Comparison of ENCODE assay signal across 12 cellular contexts in the genomic region with DNA sequence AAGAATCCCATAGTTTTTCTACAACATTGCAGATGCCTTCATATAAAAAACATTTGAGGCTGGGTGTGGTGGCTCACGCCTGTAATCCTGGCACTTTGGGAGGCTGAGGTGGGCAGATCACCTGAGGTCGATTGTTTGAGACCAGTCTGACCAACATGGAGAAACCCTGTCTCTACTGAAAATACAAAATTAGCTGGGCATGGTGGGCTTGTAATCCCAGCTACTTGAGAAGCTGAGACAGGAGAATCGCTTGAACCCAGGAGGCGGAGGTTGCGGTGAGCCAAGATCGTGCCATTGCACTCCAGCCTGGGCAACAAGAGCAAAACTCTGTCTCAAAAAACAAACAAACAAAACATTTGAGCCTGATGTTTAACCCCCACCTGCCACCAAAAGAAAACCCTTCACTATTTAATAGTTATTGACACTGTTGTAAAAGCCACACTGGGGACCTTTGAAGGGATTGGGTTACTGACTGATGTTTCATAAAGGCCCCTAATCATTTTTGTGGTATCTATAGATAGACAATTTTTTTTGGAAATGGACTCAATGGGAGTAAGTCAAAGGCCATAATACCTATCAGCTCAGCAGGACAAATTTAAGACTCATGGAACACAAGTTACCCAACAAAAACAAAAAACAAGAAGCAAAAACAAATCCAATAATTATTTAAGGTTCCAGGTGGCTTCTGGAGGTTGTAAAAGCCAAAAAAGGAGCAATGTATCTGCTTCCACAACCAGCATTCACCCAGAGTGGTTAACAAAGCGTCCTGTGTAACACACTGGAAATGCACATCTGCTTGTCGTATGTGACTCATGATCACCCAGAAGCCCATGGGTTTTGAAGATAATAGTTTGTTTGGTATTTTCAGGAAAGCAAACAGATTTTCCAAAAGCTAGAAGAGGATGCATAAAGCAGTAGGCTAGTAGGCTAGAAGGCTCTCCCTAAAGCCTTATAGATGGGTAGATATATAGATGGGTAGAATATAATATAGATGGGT. TPM values are rescaled to one million over a fixed set of nuclear protein-coding genes. Genes with fewer than 3 reads are reported as not detected.
DNase-seq lines count a peak whose midpoint lies in the region; ATAC-seq, FAIRE-seq and TF ChIP-seq lines count a peak whose summit lies in the region.
"Had no signal": no experiment of that assay in that cellular context is flagged by ENCODE, and none has a peak within 500 bp of the region (broad histone marks: within the 10 kb centered on the region; RNA-seq: fewer than 3 reads in every experiment).

No MANE protein-coding gene starts in this region.

- H3K27ac Mint-ChIP-seq in activated naive CD4-positive, alpha-beta T cell treated with anti-CD3 and anti-CD28 coated beads, Interleukin-2, amount 50 U/mL, for 24 hours, result peak overlapping the region; percentile 87
- H3K27ac Mint-ChIP-seq: naive B cell had no signal

- H3K4me3 ChIP-seq in Panc1 (ENCODE audit: low read depth in 2 of 2, low read length in 2 of 2), result no peak overlapping the region
- H3K4me3 ChIP-seq in psoas muscle, result no peak overlapping the region

- peaks cover 74% of the 10 kb centered on the region for H3K4me1 Mint-ChIP-seq in activated naive CD4-positive, alpha-beta T cell treated with anti-CD3 and anti-CD28 coated beads, Interleukin-2, amount 50 U/mL, for 24 hours

- TF ChIP-seq CTCF in Panc1 (IDR thresholded peaks at IDR 0.05) (no peak), psoas muscle (IDR thresholded peaks at IDR 0.05) (no peak)

- H3K27ac ChIP-seq in Panc1 (ENCODE audit: low read length), result no peak overlapping the region
- peak overlapping the region; percentile 85 for H3K27ac ChIP-seq in epithelial cell of prostate
- H3K27ac ChIP-seq in psoas muscle, result no peak overlapping the region
- H3K27ac ChIP-seq: WERI-Rb-1 had no signal

- peaks cover 6% of the 10 kb centered on the region for H3K4me1 ChIP-seq in Panc1 (ENCODE audit: control insufficient read depth, insufficient read depth, low read length)
- H3K4me1 ChIP-seq in psoas muscle, result no peaks in the 10 kb centered on the region

- no peak for DNase-seq in activated naive CD4-positive, alpha-beta T cell treated with anti-CD3 and anti-CD28 coated beads, Interleukin-2, amount 50 U/mL, for 16 hours
- no peak for DNase-seq in Panc1 (ENCODE audit: low read depth, low spot score)
- no peak for DNase-seq in epithelial cell of prostate (ENCODE audit: low read depth, low spot score)
- peak; percentile 62 for DNase-seq in urothelium cell line (ENCODE audit: low spot score)
- DNase-seq in activated effector memory CD4-positive, alpha-beta T cell treated with Interleukin-2 at 50 U/mL for 16 hours, result no peak
- no peak for DNase-seq in effector CD4-positive, alpha-beta T cell
- DNase-seq in psoas muscle, result no peak
- DNase-seq: amniotic stem cell, naive B cell, WERI-Rb-1 had no signal

- in situ Hi-C loops in Panc1 (cut with HindIII; ENCODE audit: low pct_unique_long_range_greater_than_20kb, low sequenced_read_pairs), result no loop called here

- ATAC-seq in Panc1 (0 out of 2 replicates have a peak, but pooled peaks have one; percentile 7), psoas muscle (no peak)

- intact Hi-C loops in Panc1 (cut with micrococcal nuclease; ENCODE audit: unreplicated experiment) (no loop called here), psoas muscle (cut with DNase I) (no loop called here)

- FAIRE-seq in urothelium cell line (lab: Jason Lieb, UNC), result no peak
- FAIRE-seq: endometrium had no signal

- H3K9me3 Mint-ChIP-seq in activated naive CD4-positive, alpha-beta T cell treated with anti-CD3 and anti-CD28 coated beads, Interleukin-2, amount 50 U/mL, for 24 hours, result no peaks in the 10 kb centered on the region

- CTCF ChIA-PET in Panc1 (lab: Charles Lee), result no interaction called here

- H3K4me3 Mint-ChIP-seq in activated naive CD4-positive, alpha-beta T cell treated with anti-CD3 and anti-CD28 coated beads, Interleukin-2, amount 50 U/mL, for 24 hours, result peak overlapping the region; percentile 65
- H3K4me3 Mint-ChIP-seq: naive B cell had no signal

- H3K27me3 ChIP-seq in Panc1 (ENCODE audit: control insufficient read depth, insufficient read depth, low read length) (no peaks in the 10 kb centered on the region), psoas muscle (ENCODE audit: insufficient read depth in 3 of 3, low read length in 2 of 3) (no peaks in the 10 kb centered on the region)

- peaks cover 6% of the 10 kb centered on the region for H3K27me3 Mint-ChIP-seq in activated naive CD4-positive, alpha-beta T cell treated with anti-CD3 and anti-CD28 coated beads, Interleukin-2, amount 50 U/mL, for 24 hours

- H3K36me3 ChIP-seq in Panc1 (ENCODE audit: control insufficient read depth, insufficient read depth, low read length) (no peaks in the 10 kb centered on the region), psoas muscle (ENCODE audit: insufficient read depth in 1 of 2, low read depth in 1 of 2) (no peaks in the 10 kb centered on the region)
- H3K36me3 ChIP-seq: WERI-Rb-1 had no signal

- H3K9me3 ChIP-seq in Panc1 (ENCODE audit: control insufficient read depth, insufficient read depth, low read depth, low read length) (no peaks in the 10 kb centered on the region), psoas muscle (no peaks in the 10 kb centered on the region)

- no TSS peak for BruUV-seq in Panc1 (replicated peaks; lab: Mats Ljungman, UMichigan)

- 78 to 88% (median 85%) methylated on average over 8 of the region's 8 CpGs for WGBS in psoas muscle, 3 donors

- H3K36me3 Mint-ChIP-seq in activated naive CD4-positive, alpha-beta T cell treated with anti-CD3 and anti-CD28 coated beads, Interleukin-2, amount 50 U/mL, for 24 hours, result no peaks in the 10 kb centered on the region

- POLR2A ChIA-PET in Panc1 (lab: Charles Lee), result interaction anchor here (0.5 kb wide), 1 partner anchor 17 kb away, joined by 7 read pairs; no protein-coding TSS in a partner anchor

RNA-seq across cellular contexts. Expression of a gene that starts 41.2 kb away (rescaled TPM):
- total RNA-seq in Panc1 (2021; ENCODE audit: unreplicated experiment) (47.8 TPM), psoas muscle (1 to 10 TPM in 1 of 4 donors, under 1 TPM in 3; 0.24 to 1.4 (median 0.37) TPM)
- polyA plus RNA-seq in Panc1 (2012; ENCODE audit: insufficient read length), result 15.4 TPM
- polyA plus RNA-seq in psoas muscle, result under 1 TPM; 0.01 to 0.65 (median 0.21) TPM

Comparison
In these comparisons a context has a peak if more than half of its experiments do, and no peak if none do; other contexts are left out.
1. RNA of a gene that starts 41.2 kb away (total RNA-seq): 47.8 TPM in Panc1 (single experiment); 0.24 to 1.4 TPM in psoas muscle; every median in the first group is over 10 times any median in the second.